Comparison of ENCODE assay signal across 1 cellular context in genomic region chr14:102903889-102904512, GRCh38.
TF ChIP-seq lines count a peak whose summit lies in the region.

No MANE protein-coding gene starts in this region.

TF ChIP-seq in GM12878, 131 proteins besides CTCF, POLR2A, EP300 and RAD21 (continued from another document):
- TF ChIP-seq, protein P1, sequence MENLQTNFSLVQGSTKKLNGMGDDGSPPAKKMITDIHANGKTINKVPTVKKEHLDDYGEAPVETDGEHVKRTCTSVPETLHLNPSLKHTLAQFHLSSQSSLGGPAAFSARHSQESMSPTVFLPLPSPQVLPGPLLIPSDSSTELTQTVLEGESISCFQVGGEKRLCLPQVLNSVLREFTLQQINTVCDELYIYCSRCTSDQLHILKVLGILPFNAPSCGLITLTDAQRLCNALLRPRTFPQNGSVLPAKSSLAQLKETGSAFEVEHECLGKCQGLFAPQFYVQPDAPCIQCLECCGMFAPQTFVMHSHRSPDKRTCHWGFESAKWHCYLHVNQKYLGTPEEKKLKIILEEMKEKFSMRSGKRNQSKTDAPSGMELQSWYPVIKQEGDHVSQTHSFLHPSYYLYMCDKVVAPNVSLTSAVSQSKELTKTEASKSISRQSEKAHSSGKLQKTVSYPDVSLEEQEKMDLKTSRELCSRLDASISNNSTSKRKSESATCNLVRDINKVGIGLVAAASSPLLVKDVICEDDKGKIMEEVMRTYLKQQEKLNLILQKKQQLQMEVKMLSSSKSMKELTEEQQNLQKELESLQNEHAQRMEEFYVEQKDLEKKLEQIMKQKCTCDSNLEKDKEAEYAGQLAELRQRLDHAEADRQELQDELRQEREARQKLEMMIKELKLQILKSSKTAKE (IDR thresholded peaks at IDR 0.05; ENCODE audit: low read depth, poor library complexity, severe bottlenecking): no peak
- TF ChIP-seq ZNF217 (IDR thresholded peaks at IDR 0.05) (no peak), CHD2 (IDR thresholded peaks at IDR 0.05; ENCODE audit: borderline replicate concordance, low read depth, low read length) (no peak), RFX5 (IDR thresholded peaks at IDR 0.05; ENCODE audit: low read depth, low read length) (no peak), STAT3 (IDR thresholded peaks at IDR 0.05; ENCODE audit: low read depth, low read length) (no peak), HDGF (IDR thresholded peaks at IDR 0.05) (no peak), SMAD1 (IDR thresholded peaks at IDR 0.05; ENCODE audit: low read depth, partially characterized antibody) (no peak)
